ENCODE assay signal across 31 cellular contexts in genomic region chr14:23249810-23250209, GRCh38. TPM values are rescaled to one million over a fixed set of nuclear protein-coding genes. Genes with fewer than 3 reads are reported as not detected.
"Had no signal": no experiment of that assay in that cellular context is flagged by ENCODE, and none has a peak within 500 bp of the region (broad histone marks: within the 10 kb centered on the region; RNA-seq: fewer than 3 reads in every experiment).

No MANE protein-coding gene starts in this region.

- H3K36me3 ChIP-seq: cardiac muscle cell, Peyer's patch had no signal

- H3K27ac Mint-ChIP-seq: activated CD4-positive, alpha-beta T cell treated with anti-CD3 and anti-CD28 coated beads, Interleukin-2, amount 10 ng/mL, durations not matched to agents 24 days and 14 days; activated CD8-positive, alpha-beta memory T cell treated with anti-CD3 and anti-CD28 coated beads, Interleukin-2, amount 10 ng/mL, durations not matched to agents 7 days and 5 days; activated naive CD4-positive, alpha-beta T cell treated with anti-CD3 and anti-CD28 coated beads, Interleukin-2, amount 50 U/mL, for 72 hours; activated naive CD8-positive, alpha-beta T cell treated with anti-CD3 and anti-CD28 coated beads, Interleukin-2, amount 50 U/mL, for 24 hours; brain; T-helper 1 cell treated with Interleukin-12 subunit alpha and Interleukin-12 subunit beta and Interleukin-4 antibody, amounts not matched to agents 30 μg/mL and 1 μg/mL, for 36 hours had no signal

- H3K9ac ChIP-seq: KMS-11 had no signal

- H3K36me3 Mint-ChIP-seq: activated CD8-positive, alpha-beta memory T cell treated with anti-CD3 and anti-CD28 coated beads, Interleukin-2, amount 10 ng/mL, durations not matched to agents 7 days and 5 days; activated naive CD4-positive, alpha-beta T cell treated with anti-CD3 and anti-CD28 coated beads, Interleukin-2, amount 50 U/mL, for 72 hours; brain had no signal

- FAIRE-seq: astrocyte had no signal

- H3K9me3 ChIP-seq: Peyer's patch had no signal

- H3K4me3 ChIP-seq: cardiac muscle cell, Peyer's patch had no signal

- ATAC-seq: activated CD8-positive, alpha-beta memory T cell treated with anti-CD3 and anti-CD28 coated beads, Interleukin-2, amount 10 ng/mL, durations not matched to agents 7 days and 5 days; activated naive CD4-positive, alpha-beta T cell treated with anti-CD3 and anti-CD28 coated beads, Interleukin-2, amount 50 U/mL, for 72 hours; activated naive CD8-positive, alpha-beta T cell treated with anti-CD3 and anti-CD28 coated beads, Interleukin-2, amount 50 U/mL, for 24 hours; activated T-cell treated with anti-CD3 and anti-CD28 coated beads, Interleukin-2, amount 50 U/mL, for 4 hours had no signal

- H3K9me3 Mint-ChIP-seq: activated CD4-positive, alpha-beta T cell treated with anti-CD3 and anti-CD28 coated beads, Interleukin-2, amount 10 ng/mL, durations not matched to agents 24 days and 14 days; activated naive CD4-positive, alpha-beta T cell treated with anti-CD3 and anti-CD28 coated beads, Interleukin-2, amount 50 U/mL, for 72 hours; activated naive CD8-positive, alpha-beta T cell treated with anti-CD3 and anti-CD28 coated beads, Interleukin-2, amount 50 U/mL, for 24 hours; activated T-cell treated with anti-CD3 and anti-CD28 coated beads, Interleukin-2, amount 50 U/mL, for 4 hours; brain; T-helper 1 cell treated with Interleukin-12 subunit alpha and Interleukin-12 subunit beta and Interleukin-4 antibody, amounts not matched to agents 30 μg/mL and 1 μg/mL, for 36 hours had no signal

- H3K4me2 ChIP-seq: KMS-11 had no signal

- H3K4me3 Mint-ChIP-seq: activated CD4-positive, alpha-beta T cell treated with anti-CD3 and anti-CD28 coated beads, Interleukin-2, amount 10 ng/mL, durations not matched to agents 24 days and 14 days; activated CD8-positive, alpha-beta memory T cell treated with anti-CD3 and anti-CD28 coated beads, Interleukin-2, amount 10 ng/mL, durations not matched to agents 7 days and 5 days; activated naive CD8-positive, alpha-beta T cell treated with anti-CD3 and anti-CD28 coated beads, Interleukin-2, amount 50 U/mL, for 24 hours; activated T-cell treated with anti-CD3 and anti-CD28 coated beads, Interleukin-2, amount 50 U/mL, for 4 hours; brain; T-helper 1 cell treated with Interleukin-12 subunit alpha and Interleukin-12 subunit beta and Interleukin-4 antibody, amounts not matched to agents 30 μg/mL and 1 μg/mL, for 36 hours had no signal

- H3K4me1 Mint-ChIP-seq: activated CD4-positive, alpha-beta T cell treated with anti-CD3 and anti-CD28 coated beads, Interleukin-2, amount 10 ng/mL, durations not matched to agents 24 days and 14 days; activated CD8-positive, alpha-beta memory T cell treated with anti-CD3 and anti-CD28 coated beads, Interleukin-2, amount 10 ng/mL, durations not matched to agents 7 days and 5 days; activated naive CD8-positive, alpha-beta T cell treated with anti-CD3 and anti-CD28 coated beads, Interleukin-2, amount 50 U/mL, for 24 hours; brain had no signal

- H3K27me3 ChIP-seq: Peyer's patch had no signal

- H3K27ac ChIP-seq: cardiac muscle cell, KMS-11, Peyer's patch, RWPE1 had no signal

- DNase-seq: activated CD4-positive, alpha-beta T cell treated with anti-CD3 and anti-CD28 coated beads for 1 hour; activated CD4-positive, alpha-beta T cell treated with anti-CD3 and anti-CD28 coated beads, Interleukin-2, amount 10 ng/mL, durations not matched to agents 24 days and 14 days; activated CD4-positive, alpha-beta T cell treated with anti-CD3 and anti-CD28 coated beads, Interleukin-2, amount 50 U/mL, for 48 hours; activated CD8-positive, alpha-beta memory T cell treated with anti-CD3 and anti-CD28 coated beads, Interleukin-2, amount 10 ng/mL, durations not matched to agents 7 days and 5 days; activated effector memory CD4-positive, alpha-beta T cell treated with anti-CD3 and anti-CD28 coated beads, Interleukin-2, amount 50 U/mL, for 16 hours; activated naive CD4-positive, alpha-beta T cell treated with Interleukin-2 at 50 U/mL for 16 hours; activated naive CD8-positive, alpha-beta T cell treated with anti-CD3 and anti-CD28 coated beads, Interleukin-2, amount 50 U/mL, for 24 hours; activated T-cell treated with anti-CD3 and anti-CD28 coated beads, Interleukin-2, amount 50 U/mL, for 4 hours; amniotic stem cell; cerebellar nuclear complex; NCI-H1092; NCI-H1417; NCI-H2029; NCI-H2107; NCI-H2171 treated with DMSO at 0.1 percent for 48 hours; NCI-H345; NCI-H510A treated with DMSO at 0.1 percent for 48 hours; NCI-H69; NK-92 treated with Interleukin-12 subunit alpha and Interleukin-12 subunit beta, amount 100 ng/mL, for 24 hours; OCI-M1; Peyer's patch; SHP77 treated with DMSO at 0.1 percent for 48 hours had no signal

- H3K4me1 ChIP-seq: Peyer's patch had no signal

RNA-seq across cellular contexts. Expression of gene RNF212B, which starts 12.1 kb away (rescaled TPM):
- total RNA-seq: activated CD4-positive, alpha-beta T cell treated with anti-CD3 and anti-CD28 coated beads, Interleukin-2, amount 10 ng/mL, durations not matched to agents 24 days and 14 days; activated CD8-positive, alpha-beta memory T cell treated with anti-CD3 and anti-CD28 coated beads, Interleukin-2, amount 10 ng/mL, durations not matched to agents 7 days and 5 days; activated naive CD4-positive, alpha-beta T cell treated with anti-CD3 and anti-CD28 coated beads, Interleukin-2, amount 50 U/mL, for 72 hours; activated T-cell treated with anti-CD3 and anti-CD28 coated beads, Interleukin-2, amount 50 U/mL, for 4 hours; astrocyte; cardiac muscle cell; MCF 10A; Peyer's patch; SK-MEL-5 had no signal
- polyA plus RNA-seq: cardiac muscle cell had no signal
